ENCODE assay signal across 13 cellular contexts in the genomic region with DNA sequence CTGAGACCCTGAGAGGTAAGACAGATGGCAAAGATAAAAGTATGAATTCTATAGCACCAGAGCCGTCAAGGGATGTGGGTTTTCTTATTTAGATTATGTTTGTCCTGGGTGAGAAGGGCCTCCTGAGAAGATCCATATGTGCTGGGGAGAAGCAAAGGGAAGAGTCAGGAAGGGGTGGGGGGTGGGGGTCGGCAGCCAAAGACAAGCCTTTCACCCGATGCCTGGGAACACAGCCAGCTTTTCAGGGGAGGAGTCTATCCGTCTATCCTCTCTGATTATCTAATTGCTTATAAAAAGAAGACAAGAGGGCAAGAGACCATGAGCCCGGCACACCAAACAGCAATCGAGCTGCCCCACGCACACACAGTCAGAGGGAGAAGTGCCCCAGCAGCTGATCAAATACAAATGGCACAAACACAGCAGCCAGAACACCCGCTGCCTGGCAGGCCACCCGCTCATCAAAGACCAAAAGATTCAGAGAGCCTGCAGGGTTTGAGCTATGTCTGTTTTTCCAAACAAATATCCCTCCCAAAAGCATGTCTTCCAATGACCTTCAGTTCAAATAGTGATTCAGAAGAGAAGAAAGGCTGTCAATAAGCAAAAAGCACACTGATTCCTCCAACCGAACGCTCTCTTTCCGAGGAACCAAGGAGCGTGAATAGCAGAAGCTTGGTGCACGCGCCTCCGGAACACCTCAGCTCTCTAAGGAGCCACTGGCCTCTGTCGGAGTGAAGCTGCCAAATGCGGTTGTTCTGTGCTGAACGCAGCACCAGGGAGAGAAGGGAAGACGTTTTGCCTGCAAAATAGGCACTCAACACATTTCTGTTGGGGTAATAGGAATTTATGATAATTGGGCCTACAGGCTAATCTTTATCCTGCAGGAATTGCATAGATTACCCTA.
DNase-seq lines count a peak whose midpoint lies in the region; ATAC-seq, FAIRE-seq and TF ChIP-seq lines count a peak whose summit lies in the region.
"Had no signal": no experiment of that assay in that cellular context is flagged by ENCODE, and none has a peak within 500 bp of the region (broad histone marks: within the 10 kb centered on the region; RNA-seq: fewer than 3 reads in every experiment).

No MANE protein-coding gene starts in this region.

- intact Hi-C loops in lower lobe of right lung (cut with DNase I), result no loop called here

- no peak overlapping the region for H3K4me3 ChIP-seq in SJCRH30
- H3K4me3 ChIP-seq in lower lobe of right lung, result no peak overlapping the region
- H3K4me3 ChIP-seq: lung, psoas muscle, stomach had no signal

- H3K9me3 ChIP-seq in SJCRH30 (replicated peaks) (no peaks in the 10 kb centered on the region), lower lobe of right lung (no peaks in the 10 kb centered on the region)
- H3K9me3 ChIP-seq: psoas muscle, stomach had no signal

- ATAC-seq in lower lobe of right lung, result no peak
- ATAC-seq: psoas muscle had no signal

- H3K27me3 ChIP-seq in SJCRH30, result 0 out of 2 replicates have a peak, but pooled peaks cover 3% of the 10 kb centered on the region
- no peaks in the 10 kb centered on the region for H3K27me3 ChIP-seq in lower lobe of right lung (ENCODE audit: low read depth)
- H3K27me3 ChIP-seq: stomach had no signal

- no peak overlapping the region for H3K27ac Mint-ChIP-seq in activated naive CD4-positive, alpha-beta T cell treated with anti-CD3 and anti-CD28 coated beads, Interleukin-2, amount 10 ng/mL, durations not matched to agents 7 days and 5 days
- H3K27ac Mint-ChIP-seq: B cell had no signal

- H3K4me3 Mint-ChIP-seq in activated naive CD4-positive, alpha-beta T cell treated with anti-CD3 and anti-CD28 coated beads, Interleukin-2, amount 10 ng/mL, durations not matched to agents 7 days and 5 days, result no peak overlapping the region
- H3K4me3 Mint-ChIP-seq: B cell had no signal

- H3K36me3 ChIP-seq in SJCRH30, result no peaks in the 10 kb centered on the region
- H3K36me3 ChIP-seq in lower lobe of right lung, result no peaks in the 10 kb centered on the region
- H3K36me3 ChIP-seq: stomach had no signal

- H3K4me1 ChIP-seq in SJCRH30 (no peaks in the 10 kb centered on the region), lower lobe of right lung (no peaks in the 10 kb centered on the region)
- H3K4me1 ChIP-seq: psoas muscle, stomach had no signal

- no peaks in the 10 kb centered on the region for H3K27me3 Mint-ChIP-seq in activated naive CD4-positive, alpha-beta T cell treated with anti-CD3 and anti-CD28 coated beads, Interleukin-2, amount 10 ng/mL, durations not matched to agents 7 days and 5 days
- H3K27me3 Mint-ChIP-seq: B cell had no signal

- H3K36me3 Mint-ChIP-seq in activated naive CD4-positive, alpha-beta T cell treated with anti-CD3 and anti-CD28 coated beads, Interleukin-2, amount 10 ng/mL, durations not matched to agents 7 days and 5 days, result no peaks in the 10 kb centered on the region

- no peak for TF ChIP-seq CTCF in lower lobe of right lung (IDR thresholded peaks at IDR 0.05)

- DNase-seq in DMS79 (lab: John Stamatoyannopoulos, UW) (peak; percentile 74), NCI-H2081 (lab: John Stamatoyannopoulos, UW) (peak; percentile 90 to 97), SJCRH30 (peak; percentile 6 to 7), midbrain (lab: John Stamatoyannopoulos, UW) (peak; percentile 32), RCC 7860 (ENCODE audit: low spot score) (no peak), cortex of kidney (lab: John Stamatoyannopoulos, UW) (no peak), lower lobe of right lung (no peak)
- no peak for DNase-seq in activated naive CD4-positive, alpha-beta T cell treated with anti-CD3 and anti-CD28 coated beads, Interleukin-2, amount 10 ng/mL, durations not matched to agents 7 days and 5 days
- DNase-seq: amniotic stem cell, psoas muscle, stomach had no signal

- H3K4me1 Mint-ChIP-seq in activated naive CD4-positive, alpha-beta T cell treated with anti-CD3 and anti-CD28 coated beads, Interleukin-2, amount 10 ng/mL, durations not matched to agents 7 days and 5 days, result no peaks in the 10 kb centered on the region
- H3K4me1 Mint-ChIP-seq: B cell had no signal

- FAIRE-seq in RCC 7860 (lab: Jason Lieb, UNC), result no peak

- CTCF ChIA-PET in activated naive CD4-positive, alpha-beta T cell treated with anti-CD3 and anti-CD28 coated beads, Interleukin-2, amount 10 ng/mL, durations not matched to agents 7 days and 5 days (lab: Charles Lee), result no interaction called here

- H3K27ac ChIP-seq in SJCRH30 (no peak overlapping the region), lower lobe of right lung (no peak overlapping the region)
- H3K27ac ChIP-seq: psoas muscle, stomach had no signal

- H3K9me3 Mint-ChIP-seq in activated naive CD4-positive, alpha-beta T cell treated with anti-CD3 and anti-CD28 coated beads, Interleukin-2, amount 10 ng/mL, durations not matched to agents 7 days and 5 days, result peaks cover 3% of the 10 kb centered on the region

Comparison
In these comparisons a context has a peak if more than half of its experiments do, and no peak if none do; other contexts are left out.
1. DNase-seq: peak in DMS79 (single experiment), NCI-H2081 (2 of 2), SJCRH30 (2 of 2) and midbrain (single experiment); none in RCC 7860 (single experiment), cortex of kidney (single experiment), lower lobe of right lung (single experiment) and activated naive CD4-positive, alpha-beta T cell treated with anti-CD3 and anti-CD28 coated beads, Interleukin-2, amount 10 ng/mL, durations not matched to agents 7 days and 5 days (single experiment).